Comparison of ENCODE assay signal across 9 cellular contexts in the genomic region with DNA sequence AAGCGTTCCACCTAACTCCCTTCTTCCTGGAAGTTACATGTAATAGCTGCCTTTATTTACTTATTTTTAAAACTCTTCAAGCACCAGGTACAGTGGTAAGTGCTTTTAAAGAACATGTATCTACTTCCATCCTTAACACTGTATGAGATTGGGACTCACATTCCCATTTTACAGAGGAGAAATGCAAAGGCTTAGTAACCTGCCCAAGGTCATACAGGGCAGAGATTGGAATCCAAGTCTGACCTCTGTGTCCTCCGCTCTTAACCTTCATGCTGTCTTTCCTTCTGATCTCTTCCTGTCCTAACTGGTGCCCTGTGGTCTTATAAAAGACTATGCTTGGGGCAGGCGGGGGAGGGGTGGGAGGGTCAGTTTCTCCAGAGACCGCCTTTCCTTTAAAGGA. TPM values are rescaled to one million over a fixed set of nuclear protein-coding genes. Genes with fewer than 3 reads are reported as not detected.
DNase-seq lines count a peak whose midpoint lies in the region; ATAC-seq and TF ChIP-seq lines count a peak whose summit lies in the region.
"Had no signal": no experiment of that assay in that cellular context is flagged by ENCODE, and none has a peak within 500 bp of the region (broad histone marks: within the 10 kb centered on the region; RNA-seq: fewer than 3 reads in every experiment).

No MANE protein-coding gene starts in this region.

- H3K36me3 ChIP-seq in naive thymus-derived CD4-positive, alpha-beta T cell (ENCODE audit: control insufficient read depth in 2 of 3, insufficient read depth in 3 of 3, low read length in 3 of 3), result peaks cover 0 to 5% (median 0%) of the 10 kb centered on the region in 3 experiments

- H3K4me1 ChIP-seq in naive thymus-derived CD4-positive, alpha-beta T cell (ENCODE audit: control insufficient read depth in 2 of 2, insufficient read depth in 2 of 2, low read length in 2 of 2), result peaks cover 7 to 15% of the 10 kb centered on the region in 2 donors

- CTCF ChIA-PET in AG04449 (lab: Yijun Ruan, JAX), result no interaction called here
- CTCF ChIA-PET in naive thymus-derived CD4-positive, alpha-beta T cell (lab: Charles Lee), result no interaction called here

- DNase-seq in AG04449 (ENCODE audit: low read depth, low spot score) (no peak), coronary artery (ENCODE audit: low spot score) (peak; percentile 61), foreskin melanocyte (no peak), NCI-H2107 treated with DMSO at 0.1 percent for 48 hours (lab: John Stamatoyannopoulos, UW; ENCODE audit: unreplicated experiment) (no peak), NCI-H1105 treated with DMSO at 0.1 percent for 48 hours (lab: John Stamatoyannopoulos, UW) (no peak)
- DNase-seq in Jurkat, Clone E6-1 (ENCODE audit: low read depth, low spot score), result no peak
- no peak for DNase-seq in naive thymus-derived CD4-positive, alpha-beta T cell
- DNase-seq: NCI-H1048 had no signal

- H3K4me1 Mint-ChIP-seq in naive thymus-derived CD4-positive, alpha-beta T cell, result peaks cover 26 to 45% (median 38%) of the 10 kb centered on the region in 7 donors

- no peaks in the 10 kb centered on the region for H3K9me3 Mint-ChIP-seq in naive thymus-derived CD4-positive, alpha-beta T cell

- H3K36me3 Mint-ChIP-seq in naive thymus-derived CD4-positive, alpha-beta T cell, result no peaks in the 10 kb centered on the region

- peak overlapping the region; percentile 86 for H3K4me3 ChIP-seq in AG04449 (ENCODE audit: low read depth, low read length)
- H3K4me3 ChIP-seq in Jurkat, Clone E6-1 (ENCODE audit: low read length), result peak overlapping the region; percentile 74; the same call in 1 of the 2 replicates
- H3K4me3 ChIP-seq in coronary artery, result peak overlapping the region; percentile 98
- peak overlapping the region; percentile 65 for H3K4me3 ChIP-seq in naive thymus-derived CD4-positive, alpha-beta T cell (ENCODE audit: low read length)

- H3K27me3 Mint-ChIP-seq in naive thymus-derived CD4-positive, alpha-beta T cell, result peaks cover 0 to 4% (median 0%) of the 10 kb centered on the region in 5 donors

- H3K27ac Mint-ChIP-seq in naive thymus-derived CD4-positive, alpha-beta T cell, result peak overlapping the region in 1 of 9 donors; percentile 32

- no peak for ATAC-seq in naive thymus-derived CD4-positive, alpha-beta T cell
- ATAC-seq in GM21390 (IDR thresholded peaks at IDR 0.05; ENCODE audit: unreplicated experiment), result no peak

- no peaks in the 10 kb centered on the region for H3K9me3 ChIP-seq in naive thymus-derived CD4-positive, alpha-beta T cell (ENCODE audit: control insufficient read depth in 2 of 3, low read length in 3 of 3)

- H3K4me3 Mint-ChIP-seq in naive thymus-derived CD4-positive, alpha-beta T cell, result peak overlapping the region; percentile 42 to 93 (median 82)

- POLR2A ChIA-PET in AG04449 (lab: Yijun Ruan, JAX), result no interaction called here
- POLR2A ChIA-PET in naive thymus-derived CD4-positive, alpha-beta T cell (lab: Charles Lee), result no interaction called here

- intact Hi-C loops in naive thymus-derived CD4-positive, alpha-beta T cell (cut with micrococcal nuclease), result loop anchor here (2.0 to 5.0 kb wide), 5 partner anchors 35 to 885 kb away; a partner anchor contains a TSS

- TF ChIP-seq CTCF in AG04449 (IDR thresholded peaks at IDR 0.05; ENCODE audit: insufficient read depth, low read length, missing control alignments), result no peak
- TF ChIP-seq CTCF in coronary artery (IDR thresholded peaks at IDR 0.05), result no peak

- H3K27ac ChIP-seq in coronary artery, result peak overlapping the region; percentile 88 to 94
- H3K27ac ChIP-seq in naive thymus-derived CD4-positive, alpha-beta T cell (ENCODE audit: low read depth, low read length), result no peak overlapping the region

- no peaks in the 10 kb centered on the region for H3K27me3 ChIP-seq in naive thymus-derived CD4-positive, alpha-beta T cell (ENCODE audit: control insufficient read depth in 2 of 2, insufficient read depth in 2 of 2, low read length in 2 of 2)

RNA-seq across cellular contexts. Expression of a gene that starts 1.6 kb away (rescaled TPM):
- 10.1 TPM for polyA plus RNA-seq in Jurkat, Clone E6-1 (2012; ENCODE audit: insufficient read depth, insufficient read length)
- total RNA-seq in naive thymus-derived CD4-positive, alpha-beta T cell, result 10 to 100 TPM in 2 of 5 experiments, 1 to 10 TPM in 3; 3.3 to 23.1 (median 4.6) TPM
- polyA plus RNA-seq in naive thymus-derived CD4-positive, alpha-beta T cell, result under 1 TPM; 0.14 to 0.37 TPM
